Comparison of ENCODE assay signal across 2 cellular contexts in genomic region chr10:110733256-110733952, GRCh38.
TF ChIP-seq lines count a peak whose summit lies in the region.

No MANE protein-coding gene starts in this region.

TF ChIP-seq in IMR-90, 13 proteins besides CTCF, POLR2A, EP300 and RAD21:
- TF ChIP-seq USF2 (IDR thresholded peaks at IDR 0.05; ENCODE audit: low read depth, low read length), result no peak
- TF ChIP-seq MAFK (IDR thresholded peaks at IDR 0.05; ENCODE audit: low read depth, low read length), result peak; percentile 78

TF ChIP-seq in K562, 482 proteins besides CTCF, POLR2A, EP300 and RAD21 (continued from another document):
- TF ChIP-seq, protein P1, sequence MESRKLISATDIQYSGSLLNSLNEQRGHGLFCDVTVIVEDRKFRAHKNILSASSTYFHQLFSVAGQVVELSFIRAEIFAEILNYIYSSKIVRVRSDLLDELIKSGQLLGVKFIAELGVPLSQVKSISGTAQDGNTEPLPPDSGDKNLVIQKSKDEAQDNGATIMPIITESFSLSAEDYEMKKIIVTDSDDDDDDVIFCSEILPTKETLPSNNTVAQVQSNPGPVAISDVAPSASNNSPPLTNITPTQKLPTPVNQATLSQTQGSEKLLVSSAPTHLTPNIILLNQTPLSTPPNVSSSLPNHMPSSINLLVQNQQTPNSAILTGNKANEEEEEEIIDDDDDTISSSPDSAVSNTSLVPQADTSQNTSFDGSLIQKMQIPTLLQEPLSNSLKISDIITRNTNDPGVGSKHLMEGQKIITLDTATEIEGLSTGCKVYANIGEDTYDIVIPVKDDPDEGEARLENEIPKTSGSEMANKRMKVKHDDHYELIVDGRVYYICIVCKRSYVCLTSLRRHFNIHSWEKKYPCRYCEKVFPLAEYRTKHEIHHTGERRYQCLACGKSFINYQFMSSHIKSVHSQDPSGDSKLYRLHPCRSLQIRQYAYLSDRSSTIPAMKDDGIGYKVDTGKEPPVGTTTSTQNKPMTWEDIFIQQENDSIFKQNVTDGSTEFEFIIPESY (CRISPR knock-in tag; IDR thresholded peaks at IDR 0.05), result no peak
- TF ChIP-seq ATF7 (IDR thresholded peaks at IDR 0.05), result no peak
- no peak for TF ChIP-seq ERF (CRISPR knock-in tag; IDR thresholded peaks at IDR 0.05)
- TF ChIP-seq, protein P2, sequence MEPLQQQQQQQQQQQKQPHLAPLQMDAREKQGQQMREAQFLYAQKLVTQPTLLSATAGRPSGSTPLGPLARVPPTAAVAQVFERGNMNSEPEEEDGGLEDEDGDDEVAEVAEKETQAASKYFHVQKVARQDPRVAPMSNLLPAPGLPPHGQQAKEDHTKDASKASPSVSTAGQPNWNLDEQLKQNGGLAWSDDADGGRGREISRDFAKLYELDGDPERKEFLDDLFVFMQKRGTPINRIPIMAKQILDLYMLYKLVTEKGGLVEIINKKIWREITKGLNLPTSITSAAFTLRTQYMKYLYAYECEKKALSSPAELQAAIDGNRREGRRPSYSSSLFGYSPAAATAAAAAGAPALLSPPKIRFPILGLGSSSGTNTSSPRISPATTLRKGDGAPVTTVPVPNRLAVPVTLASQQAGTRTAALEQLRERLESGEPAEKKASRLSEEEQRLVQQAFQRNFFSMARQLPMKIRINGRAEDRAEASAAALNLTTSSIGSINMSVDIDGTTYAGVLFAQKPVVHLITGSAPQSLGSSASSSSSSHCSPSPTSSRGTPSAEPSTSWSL (CRISPR knock-in tag; IDR thresholded peaks at IDR 0.05; ENCODE audit: borderline replicate concordance), result no peak
- no peak for TF ChIP-seq ETV5 (CRISPR knock-in tag; IDR thresholded peaks at IDR 0.05; ENCODE audit: low read depth)
- TF ChIP-seq C11orf30 (IDR thresholded peaks at IDR 0.05; ENCODE audit: low read depth), result peak; percentile 66
- TF ChIP-seq, protein P3, sequence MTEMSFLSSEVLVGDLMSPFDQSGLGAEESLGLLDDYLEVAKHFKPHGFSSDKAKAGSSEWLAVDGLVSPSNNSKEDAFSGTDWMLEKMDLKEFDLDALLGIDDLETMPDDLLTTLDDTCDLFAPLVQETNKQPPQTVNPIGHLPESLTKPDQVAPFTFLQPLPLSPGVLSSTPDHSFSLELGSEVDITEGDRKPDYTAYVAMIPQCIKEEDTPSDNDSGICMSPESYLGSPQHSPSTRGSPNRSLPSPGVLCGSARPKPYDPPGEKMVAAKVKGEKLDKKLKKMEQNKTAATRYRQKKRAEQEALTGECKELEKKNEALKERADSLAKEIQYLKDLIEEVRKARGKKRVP (CRISPR knock-in tag; IDR thresholded peaks at IDR 0.05), result no peak
- no peak for TF ChIP-seq KAT8 (IDR thresholded peaks at IDR 0.05; ENCODE audit: low read depth)
- TF ChIP-seq EWSR1 (IDR thresholded peaks at IDR 0.05; ENCODE audit: borderline replicate concordance, low read depth, partially characterized antibody), result no peak
- TF ChIP-seq NR1H2 (CRISPR knock-in tag; IDR thresholded peaks at IDR 0.05), result no peak
- TF ChIP-seq NR2C1 (IDR thresholded peaks at IDR 0.05), result no peak
- TF ChIP-seq NR2C1 (tag; IDR thresholded peaks at IDR 0.05), result no peak
- TF ChIP-seq ELF1 (tag; IDR thresholded peaks at IDR 0.05), result no peak
- TF ChIP-seq SAP30 (IDR thresholded peaks at IDR 0.05; ENCODE audit: borderline replicate concordance, insufficient read depth, low read depth, low read length, poor library complexity, severe bottlenecking), result no peak
- TF ChIP-seq HEY1 (CRISPR knock-in tag; IDR thresholded peaks at IDR 0.05; ENCODE audit: borderline replicate concordance), result no peak
- no peak for TF ChIP-seq SLC30A9 (CRISPR knock-in tag; IDR thresholded peaks at IDR 0.05)
- TF ChIP-seq SP1 (CRISPR knock-in tag; IDR thresholded peaks at IDR 0.05), result no peak
- no peak for TF ChIP-seq HNRNPUL1 (IDR thresholded peaks at IDR 0.05; ENCODE audit: low read length)
- TF ChIP-seq ZNF316 (IDR thresholded peaks at IDR 0.05), result peak; percentile 56
- TF ChIP-seq SMARCA5 (IDR thresholded peaks at IDR 0.05), result no peak
- TF ChIP-seq BMI1 (IDR thresholded peaks at IDR 0.05; ENCODE audit: low read length), result no peak
- no peak for TF ChIP-seq FOXK2 (conservative IDR thresholded peaks at IDR 0.05 in 1 of 2, IDR thresholded peaks at IDR 0.05 in 1 of 2; ENCODE audit: low read depth in 2 of 2)
- TF ChIP-seq ILK (tag; IDR thresholded peaks at IDR 0.05; ENCODE audit: borderline replicate concordance, low read depth), result no peak
- no peak for TF ChIP-seq CBFA2T2 (conservative IDR thresholded peaks at IDR 0.05)
- no peak for TF ChIP-seq SAFB2 (IDR thresholded peaks at IDR 0.05; ENCODE audit: borderline replicate concordance, low read depth, low read length, severe bottlenecking)
- TF ChIP-seq TAF9B (IDR thresholded peaks at IDR 0.05; ENCODE audit: partially characterized antibody), result no peak
- peak; percentile 50 for TF ChIP-seq MAFK (IDR thresholded peaks at IDR 0.05; ENCODE audit: low read length)
- no peak for TF ChIP-seq ZNF57 (CRISPR knock-in tag; IDR thresholded peaks at IDR 0.05)
- no peak for TF ChIP-seq SMC3 (conservative IDR thresholded peaks at IDR 0.05; ENCODE audit: insufficient read depth, low read depth, low read length)
- TF ChIP-seq MAFG (tag; conservative IDR thresholded peaks at IDR 0.05), result peak; percentile 74
- no peak for TF ChIP-seq ETS2 (tag; IDR thresholded peaks at IDR 0.05; ENCODE audit: borderline replicate concordance, poor library complexity, severe bottlenecking)
- peak; percentile 29; the same call in 1 of the 2 replicates for TF ChIP-seq MAFF (IDR thresholded peaks at IDR 0.05; ENCODE audit: low read length)
TF ChIP-seq in K562: peak in this region for 5.
